Comparison of ENCODE assay signal across 8 cellular contexts in the genomic region with DNA sequence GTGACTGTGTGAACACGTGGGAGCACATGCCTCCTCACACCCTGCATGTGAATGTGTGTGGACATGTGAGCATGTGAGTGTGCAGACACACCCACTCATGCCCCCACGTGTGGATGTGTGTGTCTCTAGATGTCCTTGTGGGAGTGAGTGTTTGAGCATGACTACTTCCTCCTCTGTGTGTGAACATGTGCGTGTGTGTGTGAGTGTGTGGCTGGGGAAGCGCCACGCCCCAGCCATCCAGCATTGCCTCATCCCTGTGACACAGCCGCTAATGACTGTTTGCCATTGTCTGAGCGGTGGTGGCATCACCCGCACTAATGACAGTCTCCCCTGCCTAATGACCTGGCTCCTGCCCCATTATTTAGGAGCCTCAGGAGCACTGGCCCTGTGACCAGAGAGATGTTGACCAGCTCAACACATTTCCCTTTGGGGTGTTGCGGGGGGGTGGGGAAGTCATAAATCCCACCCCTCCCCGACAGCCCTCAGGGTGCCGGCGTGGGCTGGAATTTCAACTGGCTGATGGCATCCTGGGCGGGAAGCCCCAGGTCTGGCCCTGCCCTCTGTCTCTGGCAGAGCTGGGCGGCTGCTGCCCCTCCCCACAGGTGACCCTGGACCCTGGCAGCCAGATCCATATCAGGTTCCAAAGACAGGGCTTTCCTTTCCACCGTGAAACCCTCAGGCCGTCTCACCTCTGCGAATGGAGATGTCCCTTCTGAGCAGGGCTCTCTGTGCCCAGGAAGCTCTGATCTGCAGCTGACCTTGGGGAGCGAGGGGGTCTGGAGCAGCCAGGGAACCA. TPM values are rescaled to one million over a fixed set of nuclear protein-coding genes. Genes with fewer than 3 reads are reported as not detected.
DNase-seq lines count a peak whose midpoint lies in the region; ATAC-seq, FAIRE-seq and TF ChIP-seq lines count a peak whose summit lies in the region.

No MANE protein-coding gene starts in this region.

- no peak for ATAC-seq in HG03442 (IDR thresholded peaks at IDR 0.05; ENCODE audit: unreplicated experiment)
- ATAC-seq in HG03095 (IDR thresholded peaks at IDR 0.05; ENCODE audit: unreplicated experiment), result no peak
- no peak for ATAC-seq in GM18520 (IDR thresholded peaks at IDR 0.05; ENCODE audit: unreplicated experiment)

- H3K27ac ChIP-seq in SJSA1, result peak overlapping the region; percentile 79
- peak overlapping the region; percentile 74 for H3K27ac ChIP-seq in neutrophil

- no peak for TF ChIP-seq CTCF in BJ (IDR thresholded peaks at IDR 0.05; ENCODE audit: insufficient read depth, low read depth, low read length)
- no peak for TF ChIP-seq CTCF in fibroblast of mammary gland (conservative IDR thresholded peaks at IDR 0.05; ENCODE audit: control insufficient read depth, insufficient read depth, low read depth, low read length)
- TF ChIP-seq CTCF in neutrophil (IDR thresholded peaks at IDR 0.05), result no peak

- DNase-seq in BJ (ENCODE audit: low read depth) (peak; percentile 65), HTR-8/SVneo (ENCODE audit: insufficient read length, low spot score) (peak; percentile 62), SJSA1 (ENCODE audit: low read depth in 1 of 2, low spot score in 2 of 2) (peak; percentile 89 to 90), fibroblast of mammary gland (ENCODE audit: low read depth) (peak; percentile 67)

- H3K36me3 ChIP-seq in BJ (ENCODE audit: control insufficient read depth, insufficient read depth, low read length) (no peaks in the 10 kb centered on the region), SJSA1 (no peaks in the 10 kb centered on the region), neutrophil (no peaks in the 10 kb centered on the region)

- H3K4me1 ChIP-seq in SJSA1 (replicated peaks) (peaks cover 87% of the 10 kb centered on the region), neutrophil (ENCODE audit: control insufficient read depth in 1 of 2, insufficient read depth in 1 of 2, low read depth in 1 of 2, low read length in 1 of 2) (peaks cover 49 to 57% of the 10 kb centered on the region in 2 experiments)

- H3K9me3 ChIP-seq in SJSA1 (replicated peaks) (no peaks in the 10 kb centered on the region), neutrophil (no peaks in the 10 kb centered on the region)

- POLR2A ChIA-PET in BJ (lab: Charles Lee), result no interaction called here

- CTCF ChIA-PET in BJ (lab: Yijun Ruan, JAX), result interaction anchor here (1.8 kb wide), 1 partner anchor 10 kb away, joined by 18 read pairs; no protein-coding TSS in a partner anchor

- peak; percentile 99 for FAIRE-seq in HTR-8/SVneo (lab: Jason Lieb, UNC)

- no peak overlapping the region for H3K4me3 ChIP-seq in BJ (ENCODE audit: low read depth, low read length)
- H3K4me3 ChIP-seq in SJSA1, result peak overlapping the region; percentile 12; the same call in 1 of the 2 replicates
- H3K4me3 ChIP-seq in fibroblast of mammary gland (ENCODE audit: control insufficient read depth, low read depth, low read length), result no peak overlapping the region
- peak overlapping the region in 1 of 2 experiments; percentile 29 for H3K4me3 ChIP-seq in neutrophil (ENCODE audit: low read depth in 1 of 2, low read length in 1 of 2)

- H3K27me3 ChIP-seq in BJ (ENCODE audit: control insufficient read depth, insufficient read depth, low read length) (no peaks in the 10 kb centered on the region), SJSA1 (replicated peaks) (no peaks in the 10 kb centered on the region), neutrophil (no peaks in the 10 kb centered on the region)

RNA-seq across cellular contexts. Expression of a gene that starts 11.5 kb away (rescaled TPM):
- polyA plus RNA-seq in BJ (2011; rRNA removed), result 4.2 and 5.9 TPM in 2 replicates
- 3.1 and 4.0 TPM in 2 replicates for polyA minus RNA-seq in BJ (2011; rRNA and poly(A)+ RNA removed)
- total RNA-seq in SJSA1 (2014; rRNA removed; shearing (Covaris generic)), result 1.5 and 4.0 TPM in 2 replicates

RNA-seq across cellular contexts. Expression of a gene that starts 29.7 kb away (rescaled TPM):
- polyA plus RNA-seq in BJ (2011; rRNA removed), result 238 and 659 TPM in 2 replicates
- polyA minus RNA-seq in BJ (2011; rRNA and poly(A)+ RNA removed), result 253 and 288 TPM in 2 replicates
- 2.1 and 16.1 TPM in 2 replicates for total RNA-seq in SJSA1 (2014; rRNA removed; shearing (Covaris generic))
